In genomic region chr2:5932556-5933469, GRCh38 we compare ENCODE assay signal across 11 cellular contexts.
DNase-seq lines count a peak whose midpoint lies in the region; ATAC-seq, FAIRE-seq and TF ChIP-seq lines count a peak whose summit lies in the region.
"Had no signal": no experiment of that assay in that cellular context is flagged by ENCODE, and none has a peak within 500 bp of the region (broad histone marks: within the 10 kb centered on the region; RNA-seq: fewer than 3 reads in every experiment).

No MANE protein-coding gene starts in this region.

- no peak for FAIRE-seq in pancreas (lab: Jason Lieb, UNC)

- DNase-seq in DMS153 treated with DMSO at 0.1 percent for 48 hours (lab: John Stamatoyannopoulos, UW; ENCODE audit: unreplicated experiment): peak; percentile 54
- DNase-seq in NCI-H446 treated with DMSO at 0.1 percent for 48 hours (lab: John Stamatoyannopoulos, UW): peak; percentile 14
- DNase-seq in Right ventricle myocardium superior: peak; percentile 79
- peak; percentile 27 to 78 (median 58) for DNase-seq in pancreas
- DNase-seq in MV-4-11 (lab: John Stamatoyannopoulos, UW): no peak
- no peak for DNase-seq in gastrocnemius medialis
- no peak for DNase-seq in HuH-7 (ENCODE audit: low spot score)
- DNase-seq: BE2C, GF-D8, PC-3 had no signal

- ATAC-seq in Right ventricle myocardium superior (ENCODE audit: poor library complexity) (peak; percentile 98), pancreas (peak; percentile 86 to 97 (median 94)), GM18498 (IDR thresholded peaks at IDR 0.05; ENCODE audit: unreplicated experiment) (no peak), gastrocnemius medialis (no peak)
- ATAC-seq: PC-3 had no signal

- 15 to 17% methylated on average over 25 of the region's 25 CpGs for WGBS in pancreas, 2 donors

- no peaks in the 10 kb centered on the region for H3K4me1 ChIP-seq in pancreas
- H3K4me1 ChIP-seq in gastrocnemius medialis: peaks cover 0 to 9% of the 10 kb centered on the region in 2 donors
- H3K4me1 ChIP-seq: BE2C had no signal

- in situ Hi-C loops in gastrocnemius medialis (cut with MboI; ENCODE audit: low sequenced_read_pairs in 4 of 4): no loop called here

- H3K9me3 ChIP-seq in pancreas: no peaks in the 10 kb centered on the region
- H3K9me3 ChIP-seq in gastrocnemius medialis: no peaks in the 10 kb centered on the region
- H3K9me3 ChIP-seq: BE2C had no signal

- H3K27ac ChIP-seq in pancreas: no peak overlapping the region
- H3K27ac ChIP-seq in gastrocnemius medialis: no peak overlapping the region

- H3K36me3 ChIP-seq in pancreas (no peaks in the 10 kb centered on the region), gastrocnemius medialis (no peaks in the 10 kb centered on the region)
- H3K36me3 ChIP-seq: BE2C had no signal

- intact Hi-C loops in Right ventricle myocardium superior (cut with DNase I) (no loop called here), pancreas (cut with DNase I) (no loop called here), gastrocnemius medialis (cut with DNase I; ENCODE audit: low total_unique reads) (no loop called here)

- no peak for TF ChIP-seq POLR2A in gastrocnemius medialis (IDR thresholded peaks at IDR 0.05)

- TF ChIP-seq CTCF in pancreas (IDR thresholded peaks at IDR 0.05): no peak
- TF ChIP-seq CTCF in gastrocnemius medialis (IDR thresholded peaks at IDR 0.05 in 4 of 5, conservative IDR thresholded peaks at IDR 0.05 in 1 of 5): no peak

- H3K4me3 ChIP-seq in pancreas (peak overlapping the region in 3 of 4 donors; percentile 3 to 33 (median 8)), gastrocnemius medialis (peak overlapping the region in 1 of 4 donors; percentile 6)

- H3K27me3 ChIP-seq in pancreas (no peaks in the 10 kb centered on the region), gastrocnemius medialis (no peaks in the 10 kb centered on the region)
- H3K27me3 ChIP-seq: BE2C had no signal

Comparison
In these comparisons a context has a peak if more than half of its experiments do, and no peak if none do; other contexts are left out.
1. DNase-seq: peak in DMS153 treated with DMSO at 0.1 percent for 48 hours (single experiment), NCI-H446 treated with DMSO at 0.1 percent for 48 hours (single experiment), Right ventricle myocardium superior (single experiment) and pancreas (6 of 6); none in MV-4-11 (single experiment), gastrocnemius medialis (0 of 2) and HuH-7 (single experiment).
2. ATAC-seq: peak in Right ventricle myocardium superior (single experiment) and pancreas (4 of 4); none in GM18498 (single experiment) and gastrocnemius medialis (0 of 2).